2 cellular contexts compared by ENCODE assay signal in the genomic region with DNA sequence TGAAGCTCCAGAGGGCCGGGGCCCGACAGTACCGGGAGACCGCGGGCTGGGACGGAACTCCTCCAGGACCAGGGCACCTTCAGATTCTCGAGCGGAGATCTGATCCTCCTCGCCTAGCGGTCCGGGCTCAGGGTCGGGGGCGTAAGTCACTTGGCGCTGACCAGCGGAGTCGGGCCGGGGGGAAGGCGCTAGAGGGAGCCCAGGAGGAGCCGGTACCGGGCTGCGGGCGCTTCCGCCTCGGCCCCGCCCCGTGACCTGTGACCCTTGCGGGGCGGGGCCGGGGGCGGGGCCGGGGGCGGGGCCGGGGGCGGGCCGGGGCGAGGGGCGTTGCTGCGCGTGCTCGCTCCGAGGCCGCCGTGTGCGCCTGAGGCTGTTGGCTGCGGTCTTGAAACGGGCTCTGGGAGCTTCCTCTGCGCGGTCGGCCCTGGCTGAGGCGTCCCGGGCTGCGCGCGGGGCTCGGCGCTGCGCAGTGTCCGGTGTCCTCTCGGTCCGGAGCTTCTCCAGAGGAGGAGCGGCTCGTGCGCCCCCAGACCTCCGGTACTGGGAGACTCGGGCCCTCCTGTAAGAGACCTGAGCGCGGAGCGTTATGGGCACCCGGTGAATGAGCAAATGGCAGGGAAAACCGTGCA.
TF ChIP-seq lines count a peak whose summit lies in the region.

A gene (minus strand): TSS at position 239 of the 629 bp plus-strand sequence. CDS start 373 bp downstream, outside the sequence.

TF ChIP-seq in HEK293, 187 proteins besides CTCF, POLR2A, EP300 and RAD21 (continued from another document and continues in another):
- TF ChIP-seq, protein P1, sequence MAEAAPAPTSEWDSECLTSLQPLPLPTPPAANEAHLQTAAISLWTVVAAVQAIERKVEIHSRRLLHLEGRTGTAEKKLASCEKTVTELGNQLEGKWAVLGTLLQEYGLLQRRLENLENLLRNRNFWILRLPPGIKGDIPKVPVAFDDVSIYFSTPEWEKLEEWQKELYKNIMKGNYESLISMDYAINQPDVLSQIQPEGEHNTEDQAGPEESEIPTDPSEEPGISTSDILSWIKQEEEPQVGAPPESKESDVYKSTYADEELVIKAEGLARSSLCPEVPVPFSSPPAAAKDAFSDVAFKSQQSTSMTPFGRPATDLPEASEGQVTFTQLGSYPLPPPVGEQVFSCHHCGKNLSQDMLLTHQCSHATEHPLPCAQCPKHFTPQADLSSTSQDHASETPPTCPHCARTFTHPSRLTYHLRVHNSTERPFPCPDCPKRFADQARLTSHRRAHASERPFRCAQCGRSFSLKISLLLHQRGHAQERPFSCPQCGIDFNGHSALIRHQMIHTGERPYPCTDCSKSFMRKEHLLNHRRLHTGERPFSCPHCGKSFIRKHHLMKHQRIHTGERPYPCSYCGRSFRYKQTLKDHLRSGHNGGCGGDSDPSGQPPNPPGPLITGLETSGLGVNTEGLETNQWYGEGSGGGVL (tag by site-specific recombination; IDR thresholded peaks at IDR 0.05): no peak
- TF ChIP-seq ZNF19 (tag by site-specific recombination; IDR thresholded peaks at IDR 0.05; ENCODE audit: low read depth): no peak
- no peak for TF ChIP-seq ZNF223 (tag by site-specific recombination; IDR thresholded peaks at IDR 0.05)
- no peak; the same call in 1 of the 2 replicates for TF ChIP-seq ZNF76 (tag by site-specific recombination; IDR thresholded peaks at IDR 0.05; ENCODE audit: borderline replicate concordance, low read depth)
- no peak for TF ChIP-seq ZNF423 (tag by site-specific recombination; IDR thresholded peaks at IDR 0.05)
- no peak for TF ChIP-seq ZBTB7A (tag by site-specific recombination; IDR thresholded peaks at IDR 0.05; ENCODE audit: low read depth)
- TF ChIP-seq, protein P2, sequence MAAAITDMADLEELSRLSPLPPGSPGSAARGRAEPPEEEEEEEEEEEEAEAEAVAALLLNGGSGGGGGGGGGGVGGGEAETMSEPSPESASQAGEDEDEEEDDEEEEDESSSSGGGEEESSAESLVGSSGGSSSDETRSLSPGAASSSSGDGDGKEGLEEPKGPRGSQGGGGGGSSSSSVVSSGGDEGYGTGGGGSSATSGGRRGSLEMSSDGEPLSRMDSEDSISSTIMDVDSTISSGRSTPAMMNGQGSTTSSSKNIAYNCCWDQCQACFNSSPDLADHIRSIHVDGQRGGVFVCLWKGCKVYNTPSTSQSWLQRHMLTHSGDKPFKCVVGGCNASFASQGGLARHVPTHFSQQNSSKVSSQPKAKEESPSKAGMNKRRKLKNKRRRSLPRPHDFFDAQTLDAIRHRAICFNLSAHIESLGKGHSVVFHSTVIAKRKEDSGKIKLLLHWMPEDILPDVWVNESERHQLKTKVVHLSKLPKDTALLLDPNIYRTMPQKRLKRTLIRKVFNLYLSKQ (tag by site-specific recombination; IDR thresholded peaks at IDR 0.05; ENCODE audit: borderline replicate concordance): no peak
- TF ChIP-seq KLF1 (tag by site-specific recombination; IDR thresholded peaks at IDR 0.05): no peak
- no peak for TF ChIP-seq ZNF274 (IDR thresholded peaks at IDR 0.05; ENCODE audit: low read length)
- no peak for TF ChIP-seq ZNF274 (tag by site-specific recombination; IDR thresholded peaks at IDR 0.05; ENCODE audit: borderline replicate concordance)
- no peak for TF ChIP-seq ZNF843 (tag by site-specific recombination; IDR thresholded peaks at IDR 0.05)
- no peak for TF ChIP-seq ZFP3 (tag by site-specific recombination; IDR thresholded peaks at IDR 0.05; ENCODE audit: low read depth)
- TF ChIP-seq ZNF585B (tag by site-specific recombination; IDR thresholded peaks at IDR 0.05): no peak
- TF ChIP-seq, protein P3, sequence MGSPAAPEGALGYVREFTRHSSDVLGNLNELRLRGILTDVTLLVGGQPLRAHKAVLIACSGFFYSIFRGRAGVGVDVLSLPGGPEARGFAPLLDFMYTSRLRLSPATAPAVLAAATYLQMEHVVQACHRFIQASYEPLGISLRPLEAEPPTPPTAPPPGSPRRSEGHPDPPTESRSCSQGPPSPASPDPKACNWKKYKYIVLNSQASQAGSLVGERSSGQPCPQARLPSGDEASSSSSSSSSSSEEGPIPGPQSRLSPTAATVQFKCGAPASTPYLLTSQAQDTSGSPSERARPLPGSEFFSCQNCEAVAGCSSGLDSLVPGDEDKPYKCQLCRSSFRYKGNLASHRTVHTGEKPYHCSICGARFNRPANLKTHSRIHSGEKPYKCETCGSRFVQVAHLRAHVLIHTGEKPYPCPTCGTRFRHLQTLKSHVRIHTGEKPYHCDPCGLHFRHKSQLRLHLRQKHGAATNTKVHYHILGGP (tag by site-specific recombination; IDR thresholded peaks at IDR 0.05): no peak
- TF ChIP-seq ZNF654 (tag by site-specific recombination; IDR thresholded peaks at IDR 0.05; ENCODE audit: low read depth): no peak
- no peak for TF ChIP-seq BCL11A (tag by site-specific recombination; IDR thresholded peaks at IDR 0.05; ENCODE audit: low read depth)
- TF ChIP-seq ZBTB20 (tag by site-specific recombination; IDR thresholded peaks at IDR 0.05): peak; percentile 67; the same call in 1 of the 2 replicates
- TF ChIP-seq SALL2 (tag by site-specific recombination; IDR thresholded peaks at IDR 0.05; ENCODE audit: borderline replicate concordance): no peak
- TF ChIP-seq ZNF558 (tag by site-specific recombination; IDR thresholded peaks at IDR 0.05): no peak
- no peak for TF ChIP-seq ZBTB17 (tag by site-specific recombination; IDR thresholded peaks at IDR 0.05)
- peak; percentile 52 for TF ChIP-seq SP3 (tag by site-specific recombination; IDR thresholded peaks at IDR 0.05)
- TF ChIP-seq, protein P4, sequence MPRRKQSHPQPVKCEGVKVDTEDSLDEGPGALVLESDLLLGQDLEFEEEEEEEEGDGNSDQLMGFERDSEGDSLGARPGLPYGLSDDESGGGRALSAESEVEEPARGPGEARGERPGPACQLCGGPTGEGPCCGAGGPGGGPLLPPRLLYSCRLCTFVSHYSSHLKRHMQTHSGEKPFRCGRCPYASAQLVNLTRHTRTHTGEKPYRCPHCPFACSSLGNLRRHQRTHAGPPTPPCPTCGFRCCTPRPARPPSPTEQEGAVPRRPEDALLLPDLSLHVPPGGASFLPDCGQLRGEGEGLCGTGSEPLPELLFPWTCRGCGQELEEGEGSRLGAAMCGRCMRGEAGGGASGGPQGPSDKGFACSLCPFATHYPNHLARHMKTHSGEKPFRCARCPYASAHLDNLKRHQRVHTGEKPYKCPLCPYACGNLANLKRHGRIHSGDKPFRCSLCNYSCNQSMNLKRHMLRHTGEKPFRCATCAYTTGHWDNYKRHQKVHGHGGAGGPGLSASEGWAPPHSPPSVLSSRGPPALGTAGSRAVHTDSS (tag by site-specific recombination; IDR thresholded peaks at IDR 0.05): no peak
- TF ChIP-seq GFI1B (tag by site-specific recombination; IDR thresholded peaks at IDR 0.05): no peak
- no peak for TF ChIP-seq ZNF350 (tag by site-specific recombination; IDR thresholded peaks at IDR 0.05)
- TF ChIP-seq ZNF292 (tag by site-specific recombination; IDR thresholded peaks at IDR 0.05; ENCODE audit: borderline replicate concordance, low read depth): no peak
- TF ChIP-seq ZBTB8A (tag by site-specific recombination; IDR thresholded peaks at IDR 0.05): peak; percentile 81

TF ChIP-seq in GM12878, 131 proteins besides CTCF, POLR2A, EP300 and RAD21 (continued from another document and continues in another):
- TF ChIP-seq, protein P5, sequence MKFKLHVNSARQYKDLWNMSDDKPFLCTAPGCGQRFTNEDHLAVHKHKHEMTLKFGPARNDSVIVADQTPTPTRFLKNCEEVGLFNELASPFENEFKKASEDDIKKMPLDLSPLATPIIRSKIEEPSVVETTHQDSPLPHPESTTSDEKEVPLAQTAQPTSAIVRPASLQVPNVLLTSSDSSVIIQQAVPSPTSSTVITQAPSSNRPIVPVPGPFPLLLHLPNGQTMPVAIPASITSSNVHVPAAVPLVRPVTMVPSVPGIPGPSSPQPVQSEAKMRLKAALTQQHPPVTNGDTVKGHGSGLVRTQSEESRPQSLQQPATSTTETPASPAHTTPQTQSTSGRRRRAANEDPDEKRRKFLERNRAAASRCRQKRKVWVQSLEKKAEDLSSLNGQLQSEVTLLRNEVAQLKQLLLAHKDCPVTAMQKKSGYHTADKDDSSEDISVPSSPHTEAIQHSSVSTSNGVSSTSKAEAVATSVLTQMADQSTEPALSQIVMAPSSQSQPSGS (IDR thresholded peaks at IDR 0.05; ENCODE audit: low read length): no peak
- TF ChIP-seq RUNX3 (IDR thresholded peaks at IDR 0.05; ENCODE audit: low read length): peak; percentile 25; the same call in 1 of the 2 replicates
- no peak for TF ChIP-seq PAX8 (IDR thresholded peaks at IDR 0.05)
- no peak for TF ChIP-seq ZBED1 (IDR thresholded peaks at IDR 0.05; ENCODE audit: borderline replicate concordance)
- TF ChIP-seq EED (IDR thresholded peaks at IDR 0.05; ENCODE audit: low read depth): no peak
- TF ChIP-seq, protein P6, sequence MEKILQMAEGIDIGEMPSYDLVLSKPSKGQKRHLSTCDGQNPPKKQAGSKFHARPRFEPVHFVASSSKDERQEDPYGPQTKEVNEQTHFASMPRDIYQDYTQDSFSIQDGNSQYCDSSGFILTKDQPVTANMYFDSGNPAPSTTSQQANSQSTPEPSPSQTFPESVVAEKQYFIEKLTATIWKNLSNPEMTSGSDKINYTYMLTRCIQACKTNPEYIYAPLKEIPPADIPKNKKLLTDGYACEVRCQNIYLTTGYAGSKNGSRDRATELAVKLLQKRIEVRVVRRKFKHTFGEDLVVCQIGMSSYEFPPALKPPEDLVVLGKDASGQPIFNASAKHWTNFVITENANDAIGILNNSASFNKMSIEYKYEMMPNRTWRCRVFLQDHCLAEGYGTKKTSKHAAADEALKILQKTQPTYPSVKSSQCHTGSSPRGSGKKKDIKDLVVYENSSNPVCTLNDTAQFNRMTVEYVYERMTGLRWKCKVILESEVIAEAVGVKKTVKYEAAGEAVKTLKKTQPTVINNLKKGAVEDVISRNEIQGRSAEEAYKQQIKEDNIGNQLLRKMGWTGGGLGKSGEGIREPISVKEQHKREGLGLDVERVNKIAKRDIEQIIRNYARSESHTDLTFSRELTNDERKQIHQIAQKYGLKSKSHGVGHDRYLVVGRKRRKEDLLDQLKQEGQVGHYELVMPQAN (conservative IDR thresholded peaks at IDR 0.05): 0 out of 2 replicates have a peak, but pooled peaks have one; percentile 13
- TF ChIP-seq IKZF1 (conservative IDR thresholded peaks at IDR 0.05): 0 out of 2 replicates have a peak, but pooled peaks have one; percentile 13
- TF ChIP-seq SIN3A (IDR thresholded peaks at IDR 0.05; ENCODE audit: low read depth, low read length): peak; percentile 39; the same call in 1 of the 2 replicates
- TF ChIP-seq, protein P7, sequence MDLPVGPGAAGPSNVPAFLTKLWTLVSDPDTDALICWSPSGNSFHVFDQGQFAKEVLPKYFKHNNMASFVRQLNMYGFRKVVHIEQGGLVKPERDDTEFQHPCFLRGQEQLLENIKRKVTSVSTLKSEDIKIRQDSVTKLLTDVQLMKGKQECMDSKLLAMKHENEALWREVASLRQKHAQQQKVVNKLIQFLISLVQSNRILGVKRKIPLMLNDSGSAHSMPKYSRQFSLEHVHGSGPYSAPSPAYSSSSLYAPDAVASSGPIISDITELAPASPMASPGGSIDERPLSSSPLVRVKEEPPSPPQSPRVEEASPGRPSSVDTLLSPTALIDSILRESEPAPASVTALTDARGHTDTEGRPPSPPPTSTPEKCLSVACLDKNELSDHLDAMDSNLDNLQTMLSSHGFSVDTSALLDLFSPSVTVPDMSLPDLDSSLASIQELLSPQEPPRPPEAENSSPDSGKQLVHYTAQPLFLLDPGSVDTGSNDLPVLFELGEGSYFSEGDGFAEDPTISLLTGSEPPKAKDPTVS (IDR thresholded peaks at IDR 0.05; ENCODE audit: low read depth, low read length): no peak
- no peak for TF ChIP-seq SREBF2 (IDR thresholded peaks at IDR 0.05; ENCODE audit: low read length)
- TF ChIP-seq NRF1 (conservative IDR thresholded peaks at IDR 0.05; ENCODE audit: low read depth, low read length): peak; percentile 29; the same call in 1 of the 2 replicates
- TF ChIP-seq, protein P8, sequence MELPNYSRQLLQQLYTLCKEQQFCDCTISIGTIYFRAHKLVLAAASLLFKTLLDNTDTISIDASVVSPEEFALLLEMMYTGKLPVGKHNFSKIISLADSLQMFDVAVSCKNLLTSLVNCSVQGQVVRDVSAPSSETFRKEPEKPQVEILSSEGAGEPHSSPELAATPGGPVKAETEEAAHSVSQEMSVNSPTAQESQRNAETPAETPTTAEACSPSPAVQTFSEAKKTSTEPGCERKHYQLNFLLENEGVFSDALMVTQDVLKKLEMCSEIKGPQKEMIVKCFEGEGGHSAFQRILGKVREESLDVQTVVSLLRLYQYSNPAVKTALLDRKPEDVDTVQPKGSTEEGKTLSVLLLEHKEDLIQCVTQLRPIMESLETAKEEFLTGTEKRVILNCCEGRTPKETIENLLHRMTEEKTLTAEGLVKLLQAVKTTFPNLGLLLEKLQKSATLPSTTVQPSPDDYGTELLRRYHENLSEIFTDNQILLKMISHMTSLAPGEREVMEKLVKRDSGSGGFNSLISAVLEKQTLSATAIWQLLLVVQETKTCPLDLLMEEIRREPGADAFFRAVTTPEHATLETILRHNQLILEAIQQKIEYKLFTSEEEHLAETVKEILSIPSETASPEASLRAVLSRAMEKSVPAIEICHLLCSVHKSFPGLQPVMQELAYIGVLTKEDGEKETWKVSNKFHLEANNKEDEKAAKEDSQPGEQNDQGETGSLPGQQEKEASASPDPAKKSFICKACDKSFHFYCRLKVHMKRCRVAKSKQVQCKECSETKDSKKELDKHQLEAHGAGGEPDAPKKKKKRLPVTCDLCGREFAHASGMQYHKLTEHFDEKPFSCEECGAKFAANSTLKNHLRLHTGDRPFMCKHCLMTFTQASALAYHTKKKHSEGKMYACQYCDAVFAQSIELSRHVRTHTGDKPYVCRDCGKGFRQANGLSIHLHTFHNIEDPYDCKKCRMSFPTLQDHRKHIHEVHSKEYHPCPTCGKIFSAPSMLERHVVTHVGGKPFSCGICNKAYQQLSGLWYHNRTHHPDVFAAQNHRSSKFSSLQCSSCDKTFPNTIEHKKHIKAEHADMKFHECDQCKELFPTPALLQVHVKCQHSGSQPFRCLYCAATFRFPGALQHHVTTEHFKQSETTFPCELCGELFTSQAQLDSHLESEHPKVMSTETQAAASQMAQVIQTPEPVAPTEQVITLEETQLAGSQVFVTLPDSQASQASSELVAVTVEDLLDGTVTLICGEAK (IDR thresholded peaks at IDR 0.05; ENCODE audit: borderline replicate concordance): peak; percentile 29; the same call in 1 of the 2 replicates
- peak; percentile 4; the same call in 1 of the 2 replicates for TF ChIP-seq LARP7 (IDR thresholded peaks at IDR 0.05)
- no peak for TF ChIP-seq MXI1 (IDR thresholded peaks at IDR 0.05; ENCODE audit: low read depth, low read length)
- TF ChIP-seq ETV6 (conservative IDR thresholded peaks at IDR 0.05 in 1 of 2, IDR thresholded peaks at IDR 0.05 in 1 of 2; ENCODE audit: borderline replicate concordance in 1 of 2, low read depth in 1 of 2): no peak
- TF ChIP-seq, protein P9, sequence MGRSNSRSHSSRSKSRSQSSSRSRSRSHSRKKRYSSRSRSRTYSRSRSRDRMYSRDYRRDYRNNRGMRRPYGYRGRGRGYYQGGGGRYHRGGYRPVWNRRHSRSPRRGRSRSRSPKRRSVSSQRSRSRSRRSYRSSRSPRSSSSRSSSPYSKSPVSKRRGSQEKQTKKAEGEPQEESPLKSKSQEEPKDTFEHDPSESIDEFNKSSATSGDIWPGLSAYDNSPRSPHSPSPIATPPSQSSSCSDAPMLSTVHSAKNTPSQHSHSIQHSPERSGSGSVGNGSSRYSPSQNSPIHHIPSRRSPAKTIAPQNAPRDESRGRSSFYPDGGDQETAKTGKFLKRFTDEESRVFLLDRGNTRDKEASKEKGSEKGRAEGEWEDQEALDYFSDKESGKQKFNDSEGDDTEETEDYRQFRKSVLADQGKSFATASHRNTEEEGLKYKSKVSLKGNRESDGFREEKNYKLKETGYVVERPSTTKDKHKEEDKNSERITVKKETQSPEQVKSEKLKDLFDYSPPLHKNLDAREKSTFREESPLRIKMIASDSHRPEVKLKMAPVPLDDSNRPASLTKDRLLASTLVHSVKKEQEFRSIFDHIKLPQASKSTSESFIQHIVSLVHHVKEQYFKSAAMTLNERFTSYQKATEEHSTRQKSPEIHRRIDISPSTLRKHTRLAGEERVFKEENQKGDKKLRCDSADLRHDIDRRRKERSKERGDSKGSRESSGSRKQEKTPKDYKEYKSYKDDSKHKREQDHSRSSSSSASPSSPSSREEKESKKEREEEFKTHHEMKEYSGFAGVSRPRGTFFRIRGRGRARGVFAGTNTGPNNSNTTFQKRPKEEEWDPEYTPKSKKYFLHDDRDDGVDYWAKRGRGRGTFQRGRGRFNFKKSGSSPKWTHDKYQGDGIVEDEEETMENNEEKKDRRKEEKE (IDR thresholded peaks at IDR 0.05): no peak
- no peak for TF ChIP-seq CHD1 (IDR thresholded peaks at IDR 0.05; ENCODE audit: low read depth, low read length)
